Comparison of ENCODE assay signal across 9 cellular contexts in the genomic region with DNA sequence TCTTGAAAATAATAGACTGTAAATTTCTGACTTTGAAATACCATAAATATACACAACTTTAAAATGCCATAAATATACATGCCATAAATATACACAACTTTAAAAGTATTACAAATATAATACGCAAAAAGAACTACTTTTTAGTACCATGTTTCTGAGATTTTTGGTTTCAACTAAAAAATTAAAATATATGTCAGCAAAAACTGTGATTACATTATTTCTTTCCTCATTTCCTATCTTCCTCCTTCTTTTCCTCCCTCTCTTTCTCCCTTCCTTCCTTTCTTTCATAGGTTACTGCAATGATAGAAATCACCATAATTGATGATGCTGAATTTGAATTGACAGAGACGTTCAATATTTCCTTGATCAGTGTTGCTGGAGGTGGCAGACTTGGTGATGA.
"Had no signal": no experiment of that assay in that cellular context is flagged by ENCODE, and none has a peak within 500 bp of the region (broad histone marks: within the 10 kb centered on the region; RNA-seq: fewer than 3 reads in every experiment).

No MANE protein-coding gene starts in this region.

- H3K9me3 Mint-ChIP-seq: GM23338, H9 had no signal

- H3K4me3 Mint-ChIP-seq: GM23338, H9, HFFc6 had no signal

- H3K4me3 ChIP-seq: GM23338 had no signal

- ATAC-seq: GM23338 had no signal

- DNase-seq: H9, HCEC 1CT, HFFc6, IMR-90, KBM-7 had no signal

- H3K4me2 ChIP-seq: GM23338 had no signal

- H3K27ac ChIP-seq: HL-60 had no signal

- H2AFZ ChIP-seq: GM23338 had no signal

- FAIRE-seq: H1, H54 had no signal

- H3K27ac Mint-ChIP-seq: GM23338, HFFc6 had no signal

- H3K4me1 Mint-ChIP-seq: GM23338, H9 had no signal
